ENCODE assay signal across 9 cellular contexts in genomic region chr9:34374905-34375552, GRCh38. TPM values are rescaled to one million over a fixed set of nuclear protein-coding genes. Genes with fewer than 3 reads are reported as not detected.
A peak's percentile ranks its signal among the peaks of the same experiment; 100 is the strongest.
DNase-seq lines count a peak whose midpoint lies in the region; ATAC-seq and TF ChIP-seq lines count a peak whose summit lies in the region.
"Had no signal": no experiment of that assay in that cellular context is flagged by ENCODE, and none has a peak within 500 bp of the region (broad histone marks: within the 10 kb centered on the region; RNA-seq: fewer than 3 reads in every experiment).

No MANE protein-coding gene starts in this region.

- H3K27ac Mint-ChIP-seq in activated T-cell treated with anti-CD3 and anti-CD28 coated beads, Interleukin-2, amount 50 U/mL, for 72 hours: no peak overlapping the region
- H3K27ac Mint-ChIP-seq in T-cell (peak overlapping the region; percentile 9 to 89), type B pancreatic cell (peak overlapping the region; percentile 90)

- no peak for TF ChIP-seq CTCF in type B pancreatic cell (conservative IDR thresholded peaks at IDR 0.05)

- POLR2A ChIA-PET in T-cell (lab: Charles Lee): interaction anchor here (0.6 kb wide), 2 partner anchors 99 to 260 kb away, joined by 3 to 7 read pairs; no protein-coding TSS in a partner anchor

- CTCF ChIA-PET in T-cell (lab: Charles Lee): interaction anchor here (1.0 to 3.6 kb wide), 3 partner anchors 43 to 44 kb away, joined by 3 to 21 read pairs (median 4); no protein-coding TSS in a partner anchor

- H3K4me1 Mint-ChIP-seq in activated T-cell treated with anti-CD3 and anti-CD28 coated beads, Interleukin-2, amount 50 U/mL, for 72 hours (ENCODE audit: low read depth): peaks cover 33% of the 10 kb centered on the region
- peaks cover 26 to 37% (median 30%) of the 10 kb centered on the region in 3 donors for H3K4me1 Mint-ChIP-seq in T-cell
- H3K4me1 Mint-ChIP-seq in type B pancreatic cell (ENCODE audit: unreplicated experiment): peaks cover 18% of the 10 kb centered on the region

- H3K36me3 Mint-ChIP-seq in activated T-cell treated with anti-CD3 and anti-CD28 coated beads, Interleukin-2, amount 50 U/mL, for 72 hours (ENCODE audit: insufficient read depth in 2 of 2): peaks cover 0 to 4% of the 10 kb centered on the region in 2 donors
- peaks cover 5% of the 10 kb centered on the region for H3K36me3 Mint-ChIP-seq in T-cell
- peaks cover 13% of the 10 kb centered on the region for H3K36me3 Mint-ChIP-seq in type B pancreatic cell

- no peak for ATAC-seq in activated T-cell treated with anti-CD3 and anti-CD28 coated beads, Interleukin-2, amount 50 U/mL, for 72 hours (replicated peaks in 1 of 2)
- ATAC-seq in T-cell (replicated peaks in 1 of 4) (no peak), GM18498 (IDR thresholded peaks at IDR 0.05; ENCODE audit: unreplicated experiment) (no peak), HG03457 (IDR thresholded peaks at IDR 0.05; ENCODE audit: unreplicated experiment) (no peak)

- H3K9me3 Mint-ChIP-seq in activated T-cell treated with anti-CD3 and anti-CD28 coated beads, Interleukin-2, amount 50 U/mL, for 72 hours: no peaks in the 10 kb centered on the region
- H3K9me3 Mint-ChIP-seq in T-cell: no peaks in the 10 kb centered on the region
- no peaks in the 10 kb centered on the region for H3K9me3 Mint-ChIP-seq in type B pancreatic cell

- H3K27me3 Mint-ChIP-seq in activated T-cell treated with anti-CD3 and anti-CD28 coated beads, Interleukin-2, amount 50 U/mL, for 72 hours (ENCODE audit: low read depth): no peaks in the 10 kb centered on the region
- no peaks in the 10 kb centered on the region for H3K27me3 Mint-ChIP-seq in T-cell
- H3K27me3 Mint-ChIP-seq in type B pancreatic cell: peaks cover 21% of the 10 kb centered on the region

- no peak for DNase-seq in activated T-cell treated with anti-CD3 and anti-CD28 coated beads, Interleukin-2, amount 50 U/mL, for 72 hours
- DNase-seq in activated T-cell treated with anti-CD3 and anti-CD28 coated beads for 4 hours (no peak), T-cell (no peak), islet precursor cell (peak; percentile 83), type B pancreatic cell (ENCODE audit: extremely low spot score, unreplicated experiment) (no peak)
- no peak for DNase-seq in activated naive CD4-positive, alpha-beta T cell treated with Interleukin-2 at 50 U/mL for 16 hours
- DNase-seq: NCI-H345 had no signal

- H3K4me3 Mint-ChIP-seq in activated T-cell treated with anti-CD3 and anti-CD28 coated beads, Interleukin-2, amount 50 U/mL, for 72 hours: peak overlapping the region; percentile 76 to 92
- H3K4me3 Mint-ChIP-seq in T-cell (peak overlapping the region; percentile 89 to 94 (median 90)), type B pancreatic cell (peak overlapping the region; percentile 91)

RNA-seq across cellular contexts. Expression of gene MYORG, which starts 1.7 kb away (rescaled TPM):
- total RNA-seq in activated T-cell treated with anti-CD3 and anti-CD28 coated beads, Interleukin-2, amount 50 U/mL, for 72 hours: 1 to 10 TPM; 1.7 TPM
- total RNA-seq in T-cell (1 to 10 TPM in 3 of 5 donors, under 1 TPM in 2; 0.72 to 2.3 (median 1.6) TPM), type B pancreatic cell (ENCODE audit: low replicate concordance) (11.6 and 24.5 TPM in 2 replicates)

RNA-seq across cellular contexts. Expression of gene NUDT2, which starts 45.7 kb away (rescaled TPM):
- total RNA-seq in activated T-cell treated with anti-CD3 and anti-CD28 coated beads, Interleukin-2, amount 50 U/mL, for 72 hours: 10 to 100 TPM; 27.2 to 35.3 TPM
- 10 to 100 TPM in 4 of 5 donors, 1 to 10 TPM in 1; 9.9 to 22.7 (median 17.4) TPM for total RNA-seq in T-cell
- 25.1 and 25.4 TPM in 2 replicates for total RNA-seq in type B pancreatic cell (ENCODE audit: low replicate concordance)

RNA-seq across cellular contexts. Expression of gene KIF24, which starts 46.0 kb away (rescaled TPM):
- 1 to 10 TPM; 5.8 to 7.4 TPM for total RNA-seq in activated T-cell treated with anti-CD3 and anti-CD28 coated beads, Interleukin-2, amount 50 U/mL, for 72 hours
- under 1 TPM; 0.15 to 0.41 (median 0.23) TPM for total RNA-seq in T-cell
- total RNA-seq in type B pancreatic cell (ENCODE audit: low replicate concordance): 3.5 and 9.6 TPM in 2 replicates
